Comparison of ENCODE assay signal across 24 cellular contexts in genomic region chr17:50890675-50891516, GRCh38. TPM values are rescaled to one million over a fixed set of nuclear protein-coding genes. Genes with fewer than 3 reads are reported as not detected.
DNase-seq lines count a peak whose midpoint lies in the region; ATAC-seq, FAIRE-seq and TF ChIP-seq lines count a peak whose summit lies in the region.
"Had no signal": no experiment of that assay in that cellular context is flagged by ENCODE, and none has a peak within 500 bp of the region (broad histone marks: within the 10 kb centered on the region; RNA-seq: fewer than 3 reads in every experiment).

No MANE protein-coding gene starts in this region.

- ATAC-seq in Right ventricle myocardium superior (ENCODE audit: poor library complexity) (no peak), mucosa of descending colon (peak; percentile 49)
- no peak for ATAC-seq in natural killer cell treated with Interleukin-12 subunit alpha and Interleukin-12 subunit beta and Interleukin-15 and Interleukin-18, amount 100 ng/mL, for 72 hours
- ATAC-seq: lower lobe of right lung had no signal

- no peak overlapping the region for H3K56ac ChIP-seq in H1 (replicated peaks; ENCODE audit: insufficient read length, low read depth, low read length)

- H3K27me3 Mint-ChIP-seq in activated T-helper 1 cell treated with anti-CD3 and anti-CD28 coated beads, Interleukin-12 subunit alpha, Interleukin-12 subunit beta, Interleukin-2, Interleukin-4 antibody, amounts not matched to agents 30 ng/mL and 10 ng/mL and 1 ng/mL, durations not matched to agents 14 hours and 24 hours and 36 hours (ENCODE audit: insufficient read depth), result peaks cover 18% of the 10 kb centered on the region
- H3K27me3 Mint-ChIP-seq in natural killer cell treated with Interleukin-12 subunit alpha and Interleukin-12 subunit beta and Interleukin-15 and Interleukin-18, amount 100 ng/mL, for 72 hours, result peaks cover 0 to 14% of the 10 kb centered on the region in 2 donors
- H3K27me3 Mint-ChIP-seq: activated CD4-positive, alpha-beta memory T cell treated with anti-CD3 and anti-CD28 coated beads for 36 hours; activated naive CD8-positive, alpha-beta T cell treated with anti-CD3 and anti-CD28 coated beads for 36 hours; activated T-cell treated with anti-CD3 and anti-CD28 coated beads, Interleukin-2, amount 50 U/mL, for 24 hours; brain had no signal

- no peak overlapping the region for H3K4ac ChIP-seq in H1 (replicated peaks; ENCODE audit: insufficient read length, low read depth, low read length)

- H2BK15ac ChIP-seq in H1 (ENCODE audit: low read length), result peak overlapping the region; percentile 53; the same call in 1 of the 2 replicates

- H3K4me3 ChIP-seq in H1 (ENCODE audit: extremely low read depth in 1 of 4, insufficient read depth in 2 of 4, low read depth in 3 of 4, low read length in 4 of 4), result no peak overlapping the region
- H3K4me3 ChIP-seq in mucosa of descending colon, result no peak overlapping the region
- H3K4me3 ChIP-seq in tibial nerve, result no peak overlapping the region
- H3K4me3 ChIP-seq: lower lobe of right lung, thyroid gland had no signal

- H3K23ac ChIP-seq in H1 (ENCODE audit: insufficient read length), result no peak overlapping the region

- H3K9me3 Mint-ChIP-seq in activated T-helper 1 cell treated with anti-CD3 and anti-CD28 coated beads, Interleukin-12 subunit alpha, Interleukin-12 subunit beta, Interleukin-2, Interleukin-4 antibody, amounts not matched to agents 30 ng/mL and 10 ng/mL and 1 ng/mL, durations not matched to agents 14 hours and 24 hours and 36 hours, result no peaks in the 10 kb centered on the region
- no peaks in the 10 kb centered on the region for H3K9me3 Mint-ChIP-seq in natural killer cell treated with Interleukin-12 subunit alpha and Interleukin-12 subunit beta and Interleukin-15 and Interleukin-18, amount 100 ng/mL, for 72 hours
- H3K9me3 Mint-ChIP-seq: activated CD4-positive, alpha-beta memory T cell treated with anti-CD3 and anti-CD28 coated beads for 36 hours; activated naive CD8-positive, alpha-beta T cell treated with anti-CD3 and anti-CD28 coated beads for 36 hours; activated T-cell treated with anti-CD3 and anti-CD28 coated beads, Interleukin-2, amount 50 U/mL, for 24 hours; nephron had no signal

- CTCF ChIA-PET in H1 (lab: Charles Lee; ENCODE audit: partially characterized antibody), result interaction anchor here (0.9 to 3.3 kb wide), 2 partner anchors 15 to 59 kb away, joined by 3 to 13 read pairs; no protein-coding TSS in a partner anchor

- H3K18ac ChIP-seq in H1 (ENCODE audit: extremely low read depth, low read length), result peak overlapping the region; percentile 15; the same call in 1 of the 2 replicates

- H2BK120ac ChIP-seq in H1 (replicated peaks; ENCODE audit: low read depth, low read length), result no peak overlapping the region

- H3K14ac ChIP-seq in H1 (ENCODE audit: insufficient read length), result no peak overlapping the region

- H3K9me3 ChIP-seq in H1 (ENCODE audit: insufficient read depth in 2 of 2, low read depth in 1 of 2, low read length in 1 of 2) (no peaks in the 10 kb centered on the region), mucosa of descending colon (no peaks in the 10 kb centered on the region), tibial nerve (no peaks in the 10 kb centered on the region)
- H3K9me3 ChIP-seq: lower lobe of right lung, thyroid gland had no signal

- H3K27me3 ChIP-seq in H1 (replicated peaks in 1 of 4; ENCODE audit: control insufficient read depth in 3 of 4, extremely low read depth in 1 of 4, insufficient read depth in 3 of 4, low read length in 3 of 4) (no peaks in the 10 kb centered on the region), tibial nerve (no peaks in the 10 kb centered on the region)
- H3K27me3 ChIP-seq: thyroid gland had no signal

- H3K4me1 ChIP-seq in H1 (replicated peaks in 1 of 4; ENCODE audit: control insufficient read depth in 3 of 4, insufficient read depth in 4 of 4, low read length in 3 of 4), result peaks cover 8 to 25% (median 16%) of the 10 kb centered on the region in 4 experiments
- peaks cover 19% of the 10 kb centered on the region for H3K4me1 ChIP-seq in mucosa of descending colon (ENCODE audit: low read depth)
- peaks cover 0 to 19% (median 10%) of the 10 kb centered on the region in 4 donors for H3K4me1 ChIP-seq in tibial nerve
- H3K4me1 ChIP-seq: lower lobe of right lung, thyroid gland had no signal

- TF ChIP-seq EP300 in H1 (IDR thresholded peaks at IDR 0.05; ENCODE audit: borderline replicate concordance in 1 of 2, low read depth in 2 of 2, low read length in 2 of 2), result no peak
- TF ChIP-seq EP300 in tibial nerve (IDR thresholded peaks at IDR 0.05), result no peak

- POLR2A ChIA-PET in H1 (lab: Charles Lee; ENCODE audit: partially characterized antibody), result interaction anchor here (0.6 to 7.5 kb wide), 6 partner anchors 8 to 172 kb away, joined by 3 to 72 read pairs (median 4); partner anchors contain the start of genes LUC7L3 and TOB1

- no peak overlapping the region for H4K8ac ChIP-seq in H1 (ENCODE audit: extremely low read depth, insufficient read depth, low read length)

- H3K23me2 ChIP-seq in H1 (ENCODE audit: low read depth, low read length), result no peaks in the 10 kb centered on the region

- no peak overlapping the region for H3K9ac ChIP-seq in H1 (replicated peaks in 1 of 4; ENCODE audit: extremely low read depth in 1 of 4, low read depth in 3 of 4, low read length in 3 of 4)

- H4K5ac ChIP-seq in H1 (ENCODE audit: insufficient read length, low read depth, low read length), result no peak overlapping the region

- TF ChIP-seq CTCF in H1 (IDR thresholded peaks at IDR 0.05; ENCODE audit: control extremely low read depth in 1 of 3, insufficient read depth in 1 of 3, low read depth in 1 of 3, low read length in 3 of 3) (no peak), mucosa of descending colon (IDR thresholded peaks at IDR 0.05) (no peak), tibial nerve (IDR thresholded peaks at IDR 0.05) (no peak)

- no peak overlapping the region for H2AK5ac ChIP-seq in H1 (ENCODE audit: low read depth, low read length)

- FAIRE-seq in H1 (lab: Jason Lieb, UNC), result no peak

- H3K79me1 ChIP-seq in H1 (ENCODE audit: low read depth, low read length), result no peaks in the 10 kb centered on the region

- H3K4me2 ChIP-seq in H1 (ENCODE audit: insufficient read depth in 1 of 2, low read depth in 2 of 2, low read length in 2 of 2), result 0 out of 4 replicates have a peak overlapping the region, but pooled peaks of 1 of the 2 experiments have one; percentile 11

- H3K36me3 Mint-ChIP-seq in activated T-helper 1 cell treated with anti-CD3 and anti-CD28 coated beads, Interleukin-12 subunit alpha, Interleukin-12 subunit beta, Interleukin-2, Interleukin-4 antibody, amounts not matched to agents 30 ng/mL and 10 ng/mL and 1 ng/mL, durations not matched to agents 14 hours and 24 hours and 36 hours (ENCODE audit: low read depth), result no peaks in the 10 kb centered on the region
- H3K36me3 Mint-ChIP-seq in natural killer cell treated with Interleukin-12 subunit alpha and Interleukin-12 subunit beta and Interleukin-15 and Interleukin-18, amount 100 ng/mL, for 72 hours, result no peaks in the 10 kb centered on the region
- H3K36me3 Mint-ChIP-seq: activated CD4-positive, alpha-beta memory T cell treated with anti-CD3 and anti-CD28 coated beads for 36 hours; activated naive CD8-positive, alpha-beta T cell treated with anti-CD3 and anti-CD28 coated beads for 36 hours; brain had no signal

- H2BK12ac ChIP-seq in H1 (ENCODE audit: low read depth, low read length), result 0 out of 2 replicates have a peak overlapping the region, but pooled peaks have one; percentile 9

- intact Hi-C loops in Right ventricle myocardium superior (cut with DNase I), result no loop called here
- intact Hi-C loops in cardiac septum (cut with DNase I), result no loop called here
- intact Hi-C loops in mucosa of descending colon (cut with DNase I, micrococcal nuclease), result no loop called here
- intact Hi-C loops in activated T-helper 1 cell treated with anti-CD3 and anti-CD28 coated beads, Interleukin-12 subunit alpha, Interleukin-12 subunit beta, Interleukin-2, Interleukin-4 antibody, amounts not matched to agents 30 ng/mL and 10 ng/mL and 1 ng/mL, durations not matched to agents 14 hours and 24 hours and 36 hours (cut with micrococcal nuclease), result no loop called here

- TF ChIP-seq POLR2A in H1 (IDR thresholded peaks at IDR 0.05; ENCODE audit: control extremely low read depth in 1 of 2, low read depth in 2 of 2, low read length in 2 of 2) (no peak), tibial nerve (IDR thresholded peaks at IDR 0.05) (no peak)

- no peak overlapping the region for H3K27ac Mint-ChIP-seq in activated T-helper 1 cell treated with anti-CD3 and anti-CD28 coated beads, Interleukin-12 subunit alpha, Interleukin-12 subunit beta, Interleukin-2, Interleukin-4 antibody, amounts not matched to agents 30 ng/mL and 10 ng/mL and 1 ng/mL, durations not matched to agents 14 hours and 24 hours and 36 hours
- no peak overlapping the region for H3K27ac Mint-ChIP-seq in natural killer cell treated with Interleukin-12 subunit alpha and Interleukin-12 subunit beta and Interleukin-15 and Interleukin-18, amount 100 ng/mL, for 72 hours
- H3K27ac Mint-ChIP-seq: activated CD4-positive, alpha-beta memory T cell treated with anti-CD3 and anti-CD28 coated beads for 36 hours; activated naive CD8-positive, alpha-beta T cell treated with anti-CD3 and anti-CD28 coated beads for 36 hours; activated T-cell treated with anti-CD3 and anti-CD28 coated beads, Interleukin-2, amount 50 U/mL, for 24 hours had no signal

- H3K4me1 Mint-ChIP-seq in activated T-helper 1 cell treated with anti-CD3 and anti-CD28 coated beads, Interleukin-12 subunit alpha, Interleukin-12 subunit beta, Interleukin-2, Interleukin-4 antibody, amounts not matched to agents 30 ng/mL and 10 ng/mL and 1 ng/mL, durations not matched to agents 14 hours and 24 hours and 36 hours (ENCODE audit: low read depth), result peaks cover 15% of the 10 kb centered on the region
- peaks cover 9 to 11% of the 10 kb centered on the region in 2 donors for H3K4me1 Mint-ChIP-seq in natural killer cell treated with Interleukin-12 subunit alpha and Interleukin-12 subunit beta and Interleukin-15 and Interleukin-18, amount 100 ng/mL, for 72 hours (ENCODE audit: low read depth in 2 of 2)

- H3K36me3 ChIP-seq in H1 (ENCODE audit: control insufficient read depth in 2 of 4, insufficient read depth in 4 of 4, low read length in 3 of 4) (no peaks in the 10 kb centered on the region), mucosa of descending colon (ENCODE audit: low read depth) (no peaks in the 10 kb centered on the region), tibial nerve (no peaks in the 10 kb centered on the region)
- H3K36me3 ChIP-seq: lower lobe of right lung, thyroid gland had no signal

- H3K79me2 ChIP-seq in H1 (ENCODE audit: control insufficient read depth in 1 of 2, insufficient read depth in 2 of 2, low read length in 2 of 2), result no peaks in the 10 kb centered on the region

- H2AFZ ChIP-seq in H1 (ENCODE audit: low read length), result peak overlapping the region; percentile 89

- WGBS in H1 (ENCODE audit: extremely low coverage in 1 of 2, insufficient coverage in 1 of 2, insufficient read length in 1 of 2, insufficient replicate concordance in 2 of 2, low coverage in 1 of 2, low lambda C conversion rate in 2 of 2, missing lambda C conversion rate in 1 of 2), 2 experiments, result 86% methylated on average over 12 of the region's 12 CpGs; no CpG with 5 or more reads in 1 of the 2 experiments
- 78 to 82% methylated on average over 12 of the region's 12 CpGs for WGBS in tibial nerve, 2 donors

- no peak overlapping the region for H3K4me3 Mint-ChIP-seq in activated T-helper 1 cell treated with anti-CD3 and anti-CD28 coated beads, Interleukin-12 subunit alpha, Interleukin-12 subunit beta, Interleukin-2, Interleukin-4 antibody, amounts not matched to agents 30 ng/mL and 10 ng/mL and 1 ng/mL, durations not matched to agents 14 hours and 24 hours and 36 hours
- no peak overlapping the region for H3K4me3 Mint-ChIP-seq in natural killer cell treated with Interleukin-12 subunit alpha and Interleukin-12 subunit beta and Interleukin-15 and Interleukin-18, amount 100 ng/mL, for 72 hours
- H3K4me3 Mint-ChIP-seq: activated CD4-positive, alpha-beta memory T cell treated with anti-CD3 and anti-CD28 coated beads for 36 hours; activated naive CD8-positive, alpha-beta T cell treated with anti-CD3 and anti-CD28 coated beads for 36 hours; activated T-cell treated with anti-CD3 and anti-CD28 coated beads, Interleukin-2, amount 50 U/mL, for 24 hours; brain; nephron had no signal

- no peak overlapping the region for H4K91ac ChIP-seq in H1 (replicated peaks; ENCODE audit: insufficient read length, low read length)

- H2BK5ac ChIP-seq in H1 (ENCODE audit: low read depth, low read length), result peak overlapping the region; percentile 9; the same call in 1 of the 2 replicates

- H3K27ac ChIP-seq in H1 (ENCODE audit: low read depth, low read length), result no peak overlapping the region
- peak overlapping the region in 1 of 4 donors; percentile 91 for H3K27ac ChIP-seq in tibial nerve
- H3K27ac ChIP-seq: C4-2B, lower lobe of right lung, VCaP had no signal

- no peak for TF ChIP-seq RAD21 in H1 (IDR thresholded peaks at IDR 0.05 in 1 of 2, conservative IDR thresholded peaks at IDR 0.05 in 1 of 2; ENCODE audit: low read depth in 2 of 2, low read length in 2 of 2)

- H2BK20ac ChIP-seq in H1 (ENCODE audit: low read length), result peak overlapping the region; percentile 51

- H4K20me1 ChIP-seq in H1 (replicated peaks in 1 of 2; ENCODE audit: control insufficient read depth in 1 of 2, insufficient read depth in 2 of 2, low read length in 2 of 2), result no peaks in the 10 kb centered on the region

- peak; percentile 6 for DNase-seq in Right ventricle myocardium superior
- no peak for DNase-seq in cardiac septum (ENCODE audit: low spot score)
- DNase-seq in H1 (ENCODE audit: low read depth in 1 of 2, low spot score in 2 of 2), result no peak
- no peak for DNase-seq in mucosa of descending colon
- DNase-seq in SIG-M5 (lab: John Stamatoyannopoulos, UW), result no peak
- no peak for DNase-seq in activated T-helper 1 cell treated with anti-CD3 and anti-CD28 coated beads, Interleukin-12 subunit alpha, Interleukin-12 subunit beta, Interleukin-2, Interleukin-4 antibody, amounts not matched to agents 30 ng/mL and 10 ng/mL and 1 ng/mL, durations not matched to agents 14 hours and 24 hours and 36 hours (ENCODE audit: low spot score)
- no peak for DNase-seq in natural killer cell treated with Interleukin-12 subunit alpha and Interleukin-12 subunit beta and Interleukin-15 and Interleukin-18, amount 100 ng/mL, for 72 hours (ENCODE audit: low spot score)
- no peak for DNase-seq in tibial nerve (ENCODE audit: low spot score in 2 of 2)
- DNase-seq: activated CD4-positive, alpha-beta memory T cell treated with anti-CD3 and anti-CD28 coated beads for 36 hours; activated naive CD8-positive, alpha-beta T cell treated with anti-CD3 and anti-CD28 coated beads for 36 hours; activated T-cell treated with anti-CD3 and anti-CD28 coated beads, Interleukin-2, amount 50 U/mL, for 24 hours; dermis blood vessel endothelial cell; erythroblast; lower lobe of right lung; MM.1S; NCI-H187; NCI-H345; retina; thyroid gland had no signal

RNA-seq across cellular contexts. Expression of gene TOB1, which starts 24.7 kb away (rescaled TPM):
- total RNA-seq in Right ventricle myocardium superior (83.8 TPM), cardiac septum (71.1 TPM), mucosa of descending colon (100 to 1,000 TPM; 120 to 156 (median 128) TPM), tibial nerve (100 to 1,000 TPM in 1 of 4 donors, 10 to 100 TPM in 3; 48.6 to 142 (median 81.3) TPM)
- 20.8 and 26.7 TPM in 2 replicates for total RNA-seq in H1 (2021; fragmentation: NEBNext Ultra II Directional; extraction: Animal tissue kit (Norgen Biotek cat#: 25700))
- polyA plus RNA-seq in H1 (2011; rRNA removed), result 9.7 and 14.4 TPM in 2 replicates
- polyA plus RNA-seq in H1 (2011; cell fraction: cytosol; rRNA removed), result 12.0 TPM
- 17.7 TPM for polyA plus RNA-seq in H1 (2011; cell fraction: nucleus; rRNA removed)
- 24.8 to 32.2 TPM (median 27.7 TPM) in 4 replicates for polyA plus RNA-seq in H1 (2012, experiment 1 of 2)
- polyA plus RNA-seq in H1 (2012, experiment 2 of 2), result 5.9 TPM
- polyA plus RNA-seq in H1 (2013, experiment 1 of 2), result 21.6 TPM
- polyA plus RNA-seq in H1 (2013, experiment 2 of 2), result 22.3 TPM
- polyA minus RNA-seq in H1 (2011; rRNA and poly(A)+ RNA removed), result 22.6 and 27.7 TPM in 2 replicates
- 22.5 TPM for polyA minus RNA-seq in H1 (2011; cell fraction: cytosol; rRNA and poly(A)+ RNA removed)
- polyA minus RNA-seq in H1 (2011; cell fraction: nucleus; rRNA and poly(A)+ RNA removed), result 52.2 TPM
- total RNA-seq in activated T-helper 1 cell treated with anti-CD3 and anti-CD28 coated beads, Interleukin-12 subunit alpha, Interleukin-12 subunit beta, Interleukin-2, Interleukin-4 antibody, amounts not matched to agents 30 ng/mL and 10 ng/mL and 1 ng/mL, durations not matched to agents 14 hours and 24 hours and 36 hours, result 29.6 and 35.5 TPM in 2 replicates
- total RNA-seq in natural killer cell treated with Interleukin-12 subunit alpha and Interleukin-12 subunit beta and Interleukin-15 and Interleukin-18, amount 100 ng/mL, for 72 hours, result 10 to 100 TPM; 12.1 to 30.7 TPM

RNA-seq across cellular contexts. Expression of gene WFIKKN2, which starts 55.5 kb away (rescaled TPM):
- total RNA-seq in Right ventricle myocardium superior (0.51 TPM), cardiac septum (0.19 TPM), mucosa of descending colon (under 1 TPM; 0.07 to 0.76 (median 0.17) TPM), tibial nerve (1 to 10 TPM in 3 of 4 donors, not detected in 1; 1.0 to 2.2 (median 1.2) TPM)
- total RNA-seq in H1 (2021; fragmentation: NEBNext Ultra II Directional; extraction: Animal tissue kit (Norgen Biotek cat#: 25700)), result 0.07 TPM in 1 of 2 replicates, not detected in the other
- polyA plus RNA-seq in H1 (2011; rRNA removed), result 0.30 and 0.33 TPM in 2 replicates
- polyA plus RNA-seq in H1 (2011; cell fraction: cytosol; rRNA removed), result 0.30 TPM
- polyA plus RNA-seq in H1 (2011; cell fraction: nucleus; rRNA removed), result 0.29 TPM
- polyA plus RNA-seq in H1 (2012, experiment 1 of 2), result 0.10 to 0.39 TPM (median 0.29 TPM) in 4 replicates
- 0.22 TPM for polyA plus RNA-seq in H1 (2012, experiment 2 of 2)
- 0.10 TPM for polyA plus RNA-seq in H1 (2013, experiment 1 of 2)
- polyA plus RNA-seq in H1 (2013, experiment 2 of 2), result 0.06 TPM
- 0.19 and 0.39 TPM in 2 replicates for polyA minus RNA-seq in H1 (2011; rRNA and poly(A)+ RNA removed)
- polyA minus RNA-seq in H1 (2011; cell fraction: cytosol; rRNA and poly(A)+ RNA removed), result 0.29 TPM
- polyA minus RNA-seq in H1 (2011; cell fraction: nucleus; rRNA and poly(A)+ RNA removed), result not detected
- total RNA-seq in activated T-helper 1 cell treated with anti-CD3 and anti-CD28 coated beads, Interleukin-12 subunit alpha, Interleukin-12 subunit beta, Interleukin-2, Interleukin-4 antibody, amounts not matched to agents 30 ng/mL and 10 ng/mL and 1 ng/mL, durations not matched to agents 14 hours and 24 hours and 36 hours, result not detected in 2 replicates
- not detected for total RNA-seq in natural killer cell treated with Interleukin-12 subunit alpha and Interleukin-12 subunit beta and Interleukin-15 and Interleukin-18, amount 100 ng/mL, for 72 hours
- total RNA-seq: A673; activated CD4-positive, alpha-beta memory T cell treated with anti-CD3 and anti-CD28 coated beads for 36 hours; activated naive CD8-positive, alpha-beta T cell treated with anti-CD3 and anti-CD28 coated beads for 36 hours; dermis blood vessel endothelial cell had no signal
